In genomic region chr9:106334081-106334480, GRCh38 we compare ENCODE assay signal across 17 cellular contexts.
"Had no signal": no experiment of that assay in that cellular context is flagged by ENCODE, and none has a peak within 500 bp of the region (broad histone marks: within the 10 kb centered on the region; RNA-seq: fewer than 3 reads in every experiment).

No MANE protein-coding gene starts in this region.

- H3K9ac ChIP-seq: KMS-11 had no signal

- H3K4me2 ChIP-seq: KMS-11 had no signal

- H3K4me1 Mint-ChIP-seq: activated B cell treated with CpG ODN at 0.5 μM for 24 hours; activated CD4-positive, alpha-beta T cell treated with anti-CD3 and anti-CD28 coated beads, Interleukin-2, amount 10 ng/mL, durations not matched to agents 7 days and 5 days; activated naive CD4-positive, alpha-beta T cell treated with anti-CD3 and anti-CD28 coated beads, Interleukin-2, amount 10 ng/mL, durations not matched to agents 7 days and 5 days; activated naive CD8-positive, alpha-beta T cell treated with anti-CD3 and anti-CD28 coated beads for 36 hours; activated T-helper 17 cell treated with anti-CD3 and anti-CD28 coated beads, Interleukin-2, amount 50 U/mL, for 72 hours; T-helper 17 cell had no signal

- H3K9me3 ChIP-seq: SJSA1 had no signal

- DNase-seq: activated B cell treated with CpG ODN at 0.5 μM for 24 hours; activated CD4-positive, alpha-beta memory T cell treated with anti-CD3 and anti-CD28 coated beads for 36 hours; activated CD4-positive, alpha-beta T cell treated with anti-CD3 and anti-CD28 coated beads for 1 hour; activated CD4-positive, alpha-beta T cell treated with anti-CD3 and anti-CD28 coated beads, Interleukin-2, amount 10 ng/mL, durations not matched to agents 7 days and 5 days; activated CD8-positive, alpha-beta memory T cell treated with anti-CD3 and anti-CD28 coated beads for 24 hours; activated gamma-delta T cell treated with Interleukin-2 at 50 U/mL for 16 hours; activated naive CD4-positive, alpha-beta T cell treated with anti-CD3 and anti-CD28 coated beads, Interleukin-2, amount 10 ng/mL, durations not matched to agents 7 days and 5 days; activated naive CD8-positive, alpha-beta T cell treated with anti-CD3 and anti-CD28 coated beads for 36 hours; activated T-cell treated with anti-CD3 and anti-CD28 coated beads, Interleukin-2, amount 50 U/mL, for 48 hours; cerebellar nuclear complex; dermis blood vessel endothelial cell; NCI-H1694 treated with DMSO at 0.1 percent for 48 hours; T-helper 17 cell; T-helper 9 cell had no signal

- H3K27me3 Mint-ChIP-seq: activated B cell treated with CpG ODN at 0.5 μM for 24 hours; activated CD4-positive, alpha-beta memory T cell treated with anti-CD3 and anti-CD28 coated beads for 36 hours; activated CD4-positive, alpha-beta T cell treated with anti-CD3 and anti-CD28 coated beads, Interleukin-2, amount 10 ng/mL, durations not matched to agents 7 days and 5 days; activated naive CD4-positive, alpha-beta T cell treated with anti-CD3 and anti-CD28 coated beads, Interleukin-2, amount 10 ng/mL, durations not matched to agents 7 days and 5 days; activated naive CD8-positive, alpha-beta T cell treated with anti-CD3 and anti-CD28 coated beads for 36 hours; activated T-helper 17 cell treated with anti-CD3 and anti-CD28 coated beads, Interleukin-2, amount 50 U/mL, for 72 hours; T-helper 17 cell had no signal

- H3K4me3 Mint-ChIP-seq: activated B cell treated with CpG ODN at 0.5 μM for 24 hours; activated CD4-positive, alpha-beta memory T cell treated with anti-CD3 and anti-CD28 coated beads for 36 hours; activated CD4-positive, alpha-beta T cell treated with anti-CD3 and anti-CD28 coated beads, Interleukin-2, amount 10 ng/mL, durations not matched to agents 7 days and 5 days; activated naive CD4-positive, alpha-beta T cell treated with anti-CD3 and anti-CD28 coated beads, Interleukin-2, amount 10 ng/mL, durations not matched to agents 7 days and 5 days; activated naive CD8-positive, alpha-beta T cell treated with anti-CD3 and anti-CD28 coated beads for 36 hours; activated T-helper 17 cell treated with anti-CD3 and anti-CD28 coated beads, Interleukin-2, amount 50 U/mL, for 72 hours; T-helper 17 cell had no signal

- H3K9me3 Mint-ChIP-seq: activated B cell treated with CpG ODN at 0.5 μM for 24 hours; activated naive CD8-positive, alpha-beta T cell treated with anti-CD3 and anti-CD28 coated beads for 36 hours had no signal

- H3K27ac Mint-ChIP-seq: activated B cell treated with CpG ODN at 0.5 μM for 24 hours; activated CD4-positive, alpha-beta memory T cell treated with anti-CD3 and anti-CD28 coated beads for 36 hours; activated CD4-positive, alpha-beta T cell treated with anti-CD3 and anti-CD28 coated beads, Interleukin-2, amount 10 ng/mL, durations not matched to agents 7 days and 5 days; activated naive CD4-positive, alpha-beta T cell treated with anti-CD3 and anti-CD28 coated beads, Interleukin-2, amount 10 ng/mL, durations not matched to agents 7 days and 5 days; activated naive CD8-positive, alpha-beta T cell treated with anti-CD3 and anti-CD28 coated beads for 36 hours; activated T-helper 17 cell treated with anti-CD3 and anti-CD28 coated beads, Interleukin-2, amount 50 U/mL, for 72 hours; T-helper 17 cell had no signal

- H3K4me3 ChIP-seq: SJSA1 had no signal

- ATAC-seq: activated T-helper 17 cell treated with anti-CD3 and anti-CD28 coated beads, Interleukin-2, amount 50 U/mL, for 72 hours; T-helper 17 cell had no signal

- H3K27me3 ChIP-seq: SJSA1 had no signal

- H3K36me3 Mint-ChIP-seq: activated CD4-positive, alpha-beta memory T cell treated with anti-CD3 and anti-CD28 coated beads for 36 hours; activated naive CD4-positive, alpha-beta T cell treated with anti-CD3 and anti-CD28 coated beads, Interleukin-2, amount 10 ng/mL, durations not matched to agents 7 days and 5 days; activated naive CD8-positive, alpha-beta T cell treated with anti-CD3 and anti-CD28 coated beads for 36 hours had no signal

- H3K4me1 ChIP-seq: SJSA1 had no signal

- H3K27ac ChIP-seq: KMS-11, SJSA1 had no signal
